17 cellular contexts compared by ENCODE assay signal in genomic region chr9:129284607-129285291, GRCh38.
DNase-seq lines count a peak whose midpoint lies in the region; ATAC-seq, FAIRE-seq and TF ChIP-seq lines count a peak whose summit lies in the region.
"Had no signal": no experiment of that assay in that cellular context is flagged by ENCODE, and none has a peak within 500 bp of the region (broad histone marks: within the 10 kb centered on the region; RNA-seq: fewer than 3 reads in every experiment).

No MANE protein-coding gene starts in this region.

- no peak overlapping the region for H3K4me3 Mint-ChIP-seq in chondrocyte (ENCODE audit: unreplicated experiment)
- H3K4me3 Mint-ChIP-seq: activated naive CD8-positive, alpha-beta T cell; stimulated activated naive CD8-positive, alpha-beta T cell treated with anti-CD3 and anti-CD28 coated beads, Interleukin-15, Interleukin-2, amounts not matched to agents 100 ng/mL and 50 ng/mL, for 24 hours had no signal

- FAIRE-seq in GM12891 (lab: Jason Lieb, UNC): peak; percentile 16

- peaks cover 5% of the 10 kb centered on the region for H3K4me1 Mint-ChIP-seq in chondrocyte (ENCODE audit: low read depth)

- no peak overlapping the region for H3K27ac Mint-ChIP-seq in chondrocyte (ENCODE audit: unreplicated experiment)
- H3K27ac Mint-ChIP-seq: activated naive CD8-positive, alpha-beta T cell; progenitor cell of endocrine pancreas; stimulated activated naive CD8-positive, alpha-beta T cell treated with anti-CD3 and anti-CD28 coated beads, Interleukin-15, Interleukin-2, amounts not matched to agents 100 ng/mL and 50 ng/mL, for 24 hours had no signal

- no peak for TF ChIP-seq CTCF in chondrocyte (IDR thresholded peaks at IDR 0.05)

- H3K36me3 Mint-ChIP-seq in chondrocyte (ENCODE audit: low read depth): no peaks in the 10 kb centered on the region
- H3K36me3 Mint-ChIP-seq: activated naive CD8-positive, alpha-beta T cell had no signal

- no peak for TF ChIP-seq POLR2A in GM12891 (IDR thresholded peaks at IDR 0.05; ENCODE audit: low read depth, low read length)

- no peaks in the 10 kb centered on the region for H3K9me3 Mint-ChIP-seq in chondrocyte (ENCODE audit: low read depth)
- H3K9me3 Mint-ChIP-seq: stimulated activated naive CD8-positive, alpha-beta T cell treated with anti-CD3 and anti-CD28 coated beads, Interleukin-15, Interleukin-2, amounts not matched to agents 100 ng/mL and 50 ng/mL, for 24 hours had no signal

- intact Hi-C loops in posterior vena cava (cut with DNase I): no loop called here

- no peaks in the 10 kb centered on the region for H3K27me3 Mint-ChIP-seq in chondrocyte (ENCODE audit: low read depth)
- H3K27me3 Mint-ChIP-seq: activated naive CD8-positive, alpha-beta T cell; stimulated activated naive CD8-positive, alpha-beta T cell treated with anti-CD3 and anti-CD28 coated beads, Interleukin-15, Interleukin-2, amounts not matched to agents 100 ng/mL and 50 ng/mL, for 24 hours had no signal

- ATAC-seq in activated CD4-positive, CD25-positive, alpha-beta regulatory T cell treated with anti-CD3 and anti-CD28 coated beads, Interleukin-2, amount 50 U/mL, for 24 hours: no peak

- DNase-seq in activated CD4-positive, CD25-positive, alpha-beta regulatory T cell treated with anti-CD3 and anti-CD28 coated beads, Interleukin-2, amount 50 U/mL, for 72 hours: peak; percentile 25
- DNase-seq in GM12891 (ENCODE audit: insufficient read length, low spot score) (no peak), chondrocyte (ENCODE audit: low spot score) (peak; percentile 67), posterior vena cava (ENCODE audit: low spot score) (peak; percentile 48), HT-29 (ENCODE audit: low spot score) (no peak), HCEC 1CT (no peak)
- no peak for DNase-seq in effector CD8-positive, alpha-beta T cell (lab: John Stamatoyannopoulos, UW)
- DNase-seq: COR-L47; effector memory CD4-positive, alpha-beta T cell; hippocampal formation; NCI-H1105 treated with DMSO at 0.1 percent for 48 hours; NCI-H526 treated with DMSO at 0.1 percent for 48 hours; RPMI8226 had no signal

TF ChIP-seq in GM12891, 5 proteins besides CTCF, POLR2A, EP300 and RAD21:
- TF ChIP-seq PAX5 (IDR thresholded peaks at IDR 0.05; ENCODE audit: insufficient read depth, low read length, severe bottlenecking) (no peak), TAF1 (IDR thresholded peaks at IDR 0.05; ENCODE audit: low read depth, low read length) (no peak), POLR2AphosphoS5 (IDR thresholded peaks at IDR 0.05; ENCODE audit: low read depth, low read length) (no peak), POU2F2 (IDR thresholded peaks at IDR 0.05; ENCODE audit: low read depth, low read length) (no peak), SPI1 (IDR thresholded peaks at IDR 0.05; ENCODE audit: low read depth, low read length) (no peak)

Comparison
In these comparisons a context has a peak if more than half of its experiments do, and no peak if none do; other contexts are left out.
1. DNase-seq: peak in activated CD4-positive, CD25-positive, alpha-beta regulatory T cell treated with anti-CD3 and anti-CD28 coated beads, Interleukin-2, amount 50 U/mL, for 72 hours (single experiment), chondrocyte (single experiment) and posterior vena cava (single experiment); none in GM12891 (single experiment), HT-29 (single experiment), effector CD8-positive, alpha-beta T cell (single experiment) and HCEC 1CT (single experiment).